19 cellular contexts compared by ENCODE assay signal in genomic region chr9:89365532-89365912, GRCh38.
"Had no signal": no experiment of that assay in that cellular context is flagged by ENCODE, and none has a peak within 500 bp of the region (broad histone marks: within the 10 kb centered on the region; RNA-seq: fewer than 3 reads in every experiment).

No MANE protein-coding gene starts in this region.

- H3K4me1 ChIP-seq: body of pancreas, testis had no signal

- H3K4me3 Mint-ChIP-seq: activated naive CD8-positive, alpha-beta T cell treated with anti-CD3 and anti-CD28 coated beads, Interleukin-2, amount 10 ng/mL, durations not matched to agents 7 days and 5 days; effector memory CD8-positive, alpha-beta T cell; immature natural killer cell; nephron; type B pancreatic cell had no signal

- DNase-seq: activated CD4-positive, alpha-beta T cell treated with anti-CD3 and anti-CD28 coated beads, Interleukin-2, amount 50 U/mL, for 48 hours; activated CD4-positive, CD25-positive, alpha-beta regulatory T cell treated with anti-CD3 and anti-CD28 coated beads, Interleukin-2, amount 50 U/mL, for 72 hours; activated gamma-delta T cell; body of pancreas; caudate nucleus; effector memory CD8-positive, alpha-beta T cell; immature natural killer cell; mesendoderm; psoas muscle; small intestine; stimulated activated CD4-positive, alpha-beta T cell treated with anti-CD3 and anti-CD28 coated beads, Interleukin-4, amount 100 ng/mL, for 1 hour; stomach; T-helper 1 cell; T1000; testis had no signal

- H3K4me1 Mint-ChIP-seq: nephron had no signal

- H3K27me3 Mint-ChIP-seq: activated naive CD8-positive, alpha-beta T cell treated with anti-CD3 and anti-CD28 coated beads, Interleukin-2, amount 10 ng/mL, durations not matched to agents 7 days and 5 days; effector memory CD8-positive, alpha-beta T cell; type B pancreatic cell had no signal

- H3K4me3 ChIP-seq: body of pancreas, psoas muscle, stomach, testis had no signal

- ATAC-seq: body of pancreas; effector memory CD8-positive, alpha-beta T cell; psoas muscle; right cardiac atrium had no signal

- H3K27me3 ChIP-seq: body of pancreas, stomach, testis had no signal

- H3K27ac Mint-ChIP-seq: nephron, type B pancreatic cell had no signal

- H3K27ac ChIP-seq: body of pancreas, psoas muscle, stomach, testis had no signal

- H3K9me3 Mint-ChIP-seq: activated naive CD8-positive, alpha-beta T cell treated with anti-CD3 and anti-CD28 coated beads, Interleukin-2, amount 10 ng/mL, durations not matched to agents 7 days and 5 days; effector memory CD8-positive, alpha-beta T cell; immature natural killer cell; nephron; type B pancreatic cell had no signal

- H3K9me3 ChIP-seq: body of pancreas, psoas muscle, stomach, testis had no signal
